ENCODE assay signal across 23 cellular contexts in genomic region chr13:24212674-24213073, GRCh38. TPM values are rescaled to one million over a fixed set of nuclear protein-coding genes. Genes with fewer than 3 reads are reported as not detected.
A peak's percentile ranks its signal among the peaks of the same experiment; 100 is the strongest.
DNase-seq lines count a peak whose midpoint lies in the region; ATAC-seq and TF ChIP-seq lines count a peak whose summit lies in the region.
"Had no signal": no experiment of that assay in that cellular context is flagged by ENCODE, and none has a peak within 500 bp of the region (broad histone marks: within the 10 kb centered on the region; RNA-seq: fewer than 3 reads in every experiment).

No MANE protein-coding gene starts in this region.

- WGBS in right lobe of liver (ENCODE audit: insufficient coverage, low coverage, low lambda C conversion rate, missing lambda C conversion rate) = 15% methylated on average over 7 of the region's 7 CpGs
- WGBS in thyroid gland, 2 donors = 39 to 43% methylated on average over 7 of the region's 7 CpGs

- DNase-seq in breast epithelium (ENCODE audit: low spot score in 2 of 2) (peak in 1 of 2 donors; percentile 32), MCF 10A (ENCODE audit: unreplicated experiment) (no peak), caudate nucleus (lab: John Stamatoyannopoulos, UW) (peak in 6 of 61 donors; percentile 33 to 73 (median 38)), right lobe of liver (peak; percentile 64 to 75 (median 73)), thyroid gland (peak; percentile 70 to 72)
- DNase-seq in central memory CD4-positive, alpha-beta T cell = no peak
- DNase-seq in stimulated activated effector memory CD8-positive, alpha-beta T cell treated with anti-CD3 and anti-CD28 coated beads, Interleukin-12 subunit alpha, Interleukin-12 subunit beta, amount 100 ng/mL, for 72 hours (ENCODE audit: low spot score in 2 of 2) = no peak
- DNase-seq: activated CD8-positive, alpha-beta T cell treated with anti-CD3 and anti-CD28 coated beads for 36 hours; activated gamma-delta T cell; activated T-cell treated with anti-CD3 and anti-CD28 coated beads for 4 hours; C1 segment of cervical spinal cord; HCEC 1CT; Karpas-422; NCI-H1694; NK-92 treated with Interleukin-12 subunit alpha and Interleukin-12 subunit beta, amount 100 ng/mL, for 24 hours; SHP77 treated with DMSO at 0.1 percent for 48 hours; stimulated activated naive CD8-positive, alpha-beta T cell treated with anti-CD3 and anti-CD28 coated beads, Interleukin-15, Interleukin-2, amounts not matched to agents 100 U/mL and 50 U/mL, for 24 hours; tibial artery had no signal

- peak; percentile 58 to 74 (median 68) for ATAC-seq in right lobe of liver
- no peak for ATAC-seq in GM21515 (IDR thresholded peaks at IDR 0.05; ENCODE audit: unreplicated experiment)
- no peak for ATAC-seq in stimulated activated effector memory CD8-positive, alpha-beta T cell treated with anti-CD3 and anti-CD28 coated beads, Interleukin-12 subunit alpha, Interleukin-12 subunit beta, amount 100 ng/mL, for 72 hours
- ATAC-seq: activated CD4-positive, CD25-positive, alpha-beta regulatory T cell treated with anti-CD3 and anti-CD28 coated beads, Interleukin-2, amount 50 U/mL, for 24 hours; activated CD8-positive, alpha-beta T cell treated with anti-CD3 and anti-CD28 coated beads for 36 hours; sciatic nerve; stimulated activated naive CD8-positive, alpha-beta T cell treated with anti-CD3 and anti-CD28 coated beads, Interleukin-15, Interleukin-2, amounts not matched to agents 100 U/mL and 50 U/mL, for 24 hours had no signal

- no TSS peak for BruUV-seq in MCF 10A (replicated peaks; lab: Mats Ljungman, UMichigan)

- POLR2A ChIA-PET in MCF 10A (lab: Yijun Ruan, JAX) = interaction anchor here (0.7 kb wide), 1 partner anchor 204 kb away, joined by 3 read pairs; no protein-coding TSS in a partner anchor

- no peaks in the 10 kb centered on the region for H3K36me3 Mint-ChIP-seq in MCF 10A (ENCODE audit: insufficient read depth, unreplicated experiment)
- H3K36me3 Mint-ChIP-seq in stimulated activated effector memory CD8-positive, alpha-beta T cell treated with anti-CD3 and anti-CD28 coated beads, Interleukin-12 subunit alpha, Interleukin-12 subunit beta, amount 100 ng/mL, for 72 hours = peaks cover 6% of the 10 kb centered on the region

- H3K4me3 ChIP-seq in breast epithelium = no peak overlapping the region
- H3K4me3 ChIP-seq in right lobe of liver = no peak overlapping the region
- H3K4me3 ChIP-seq in thyroid gland (replicated peaks in 1 of 3) = no peak overlapping the region
- H3K4me3 ChIP-seq: adrenal gland, lung, tibial artery had no signal

- no peaks in the 10 kb centered on the region for H3K27me3 Mint-ChIP-seq in MCF 10A (ENCODE audit: insufficient read depth, unreplicated experiment)
- H3K27me3 Mint-ChIP-seq: activated CD8-positive, alpha-beta T cell treated with anti-CD3 and anti-CD28 coated beads for 36 hours had no signal

- H3K4me3 Mint-ChIP-seq in MCF 10A (ENCODE audit: unreplicated experiment) = no peak overlapping the region
- no peak overlapping the region for H3K4me3 Mint-ChIP-seq in stimulated activated effector memory CD8-positive, alpha-beta T cell treated with anti-CD3 and anti-CD28 coated beads, Interleukin-12 subunit alpha, Interleukin-12 subunit beta, amount 100 ng/mL, for 72 hours
- H3K4me3 Mint-ChIP-seq: activated CD8-positive, alpha-beta T cell treated with anti-CD3 and anti-CD28 coated beads for 36 hours had no signal

- no peak for TF ChIP-seq CTCF in breast epithelium (IDR thresholded peaks at IDR 0.05)
- no peak for TF ChIP-seq CTCF in MCF 10A (IDR thresholded peaks at IDR 0.05; ENCODE audit: unreplicated experiment)
- TF ChIP-seq CTCF in right lobe of liver (IDR thresholded peaks at IDR 0.05) = no peak
- TF ChIP-seq CTCF in thyroid gland (IDR thresholded peaks at IDR 0.05) = no peak

- CTCF ChIA-PET in MCF 10A (lab: Yijun Ruan, JAX) = interaction anchor here (0.6 to 1.2 kb wide), 4 partner anchors 106 to 486 kb away, joined by 3 to 6 read pairs (median 3); no protein-coding TSS in a partner anchor

- H3K27me3 ChIP-seq in breast epithelium (no peaks in the 10 kb centered on the region), right lobe of liver (no peaks in the 10 kb centered on the region), thyroid gland (no peaks in the 10 kb centered on the region)
- H3K27me3 ChIP-seq: adrenal gland, tibial artery had no signal

- H3K36me3 ChIP-seq in breast epithelium (no peaks in the 10 kb centered on the region), right lobe of liver (no peaks in the 10 kb centered on the region), thyroid gland (no peaks in the 10 kb centered on the region)
- H3K36me3 ChIP-seq: adrenal gland, tibial artery had no signal

- no peaks in the 10 kb centered on the region for H3K4me1 ChIP-seq in breast epithelium
- peaks cover 0 to 74% (median 29%) of the 10 kb centered on the region in 4 donors for H3K4me1 ChIP-seq in right lobe of liver
- peaks cover 75 to 81% of the 10 kb centered on the region in 2 donors for H3K4me1 ChIP-seq in thyroid gland

- TF ChIP-seq POLR2A in breast epithelium (IDR thresholded peaks at IDR 0.05) (no peak), right lobe of liver (IDR thresholded peaks at IDR 0.05) (peak; percentile 21), thyroid gland (IDR thresholded peaks at IDR 0.05) (peak; percentile 12 to 43)

- peaks cover 10% of the 10 kb centered on the region for H3K4me1 Mint-ChIP-seq in MCF 10A (ENCODE audit: insufficient read depth, unreplicated experiment)
- H3K4me1 Mint-ChIP-seq in stimulated activated effector memory CD8-positive, alpha-beta T cell treated with anti-CD3 and anti-CD28 coated beads, Interleukin-12 subunit alpha, Interleukin-12 subunit beta, amount 100 ng/mL, for 72 hours = peaks cover 26% of the 10 kb centered on the region

- no peaks in the 10 kb centered on the region for H3K9me3 ChIP-seq in breast epithelium
- no peaks in the 10 kb centered on the region for H3K9me3 ChIP-seq in right lobe of liver
- no peaks in the 10 kb centered on the region for H3K9me3 ChIP-seq in thyroid gland
- H3K9me3 ChIP-seq: adrenal gland, tibial artery had no signal

- no peaks in the 10 kb centered on the region for H3K9me3 Mint-ChIP-seq in MCF 10A (ENCODE audit: unreplicated experiment)
- no peaks in the 10 kb centered on the region for H3K9me3 Mint-ChIP-seq in stimulated activated effector memory CD8-positive, alpha-beta T cell treated with anti-CD3 and anti-CD28 coated beads, Interleukin-12 subunit alpha, Interleukin-12 subunit beta, amount 100 ng/mL, for 72 hours
- H3K9me3 Mint-ChIP-seq: activated CD8-positive, alpha-beta T cell treated with anti-CD3 and anti-CD28 coated beads for 36 hours had no signal

- H3K27ac Mint-ChIP-seq in MCF 10A (ENCODE audit: low read depth, unreplicated experiment) = no peak overlapping the region
- H3K27ac Mint-ChIP-seq in stimulated activated effector memory CD8-positive, alpha-beta T cell treated with anti-CD3 and anti-CD28 coated beads, Interleukin-12 subunit alpha, Interleukin-12 subunit beta, amount 100 ng/mL, for 72 hours = no peak overlapping the region
- H3K27ac Mint-ChIP-seq: activated CD8-positive, alpha-beta T cell treated with anti-CD3 and anti-CD28 coated beads for 36 hours had no signal

- peak overlapping the region; percentile 36 to 74 for H3K27ac ChIP-seq in breast epithelium
- H3K27ac ChIP-seq in caudate nucleus (ENCODE audit: low read depth, low read length) = peak overlapping the region; percentile 76
- peak overlapping the region; percentile 66 to 93 (median 77) for H3K27ac ChIP-seq in right lobe of liver
- H3K27ac ChIP-seq in thyroid gland = peak overlapping the region; percentile 89 to 97 (median 90)
- H3K27ac ChIP-seq: tibial artery had no signal

- intact Hi-C loops in breast epithelium (cut with DNase I; ENCODE audit: low total_unique reads) = loop anchor here (10.0 kb wide), 1 partner anchor 188 kb away; no protein-coding TSS in a partner anchor
- intact Hi-C loops in MCF 10A (cut with micrococcal nuclease) = no loop called here
- intact Hi-C loops in right lobe of liver (cut with DNase I) = no loop called here
- intact Hi-C loops in thyroid gland (cut with DNase I) = no loop called here

RNA-seq across cellular contexts. Expression of gene SPATA13, which starts 52.2 kb away (rescaled TPM):
- 10 to 100 TPM in 2 of 3 donors, 1 to 10 TPM in 1; 6.6 to 84.7 (median 58.7) TPM for total RNA-seq in breast epithelium
- 2.2 TPM in 2 replicates for total RNA-seq in MCF 10A (2022)
- 10 to 100 TPM; 21.5 to 39.9 (median 30.5) TPM for total RNA-seq in right lobe of liver
- 10 to 100 TPM; 43.2 to 95.4 (median 51.1) TPM for total RNA-seq in thyroid gland

Comparison
In these comparisons a context has a peak if more than half of its experiments do, and no peak if none do; other contexts are left out.
1. DNase-seq: peak in right lobe of liver (3 of 3) and thyroid gland (2 of 2); none in MCF 10A (single experiment), central memory CD4-positive, alpha-beta T cell (single experiment) and stimulated activated effector memory CD8-positive, alpha-beta T cell treated with anti-CD3 and anti-CD28 coated beads, Interleukin-12 subunit alpha, Interleukin-12 subunit beta, amount 100 ng/mL, for 72 hours (0 of 2).
2. ATAC-seq: peak in right lobe of liver (4 of 4); none in GM21515 (single experiment) and stimulated activated effector memory CD8-positive, alpha-beta T cell treated with anti-CD3 and anti-CD28 coated beads, Interleukin-12 subunit alpha, Interleukin-12 subunit beta, amount 100 ng/mL, for 72 hours (single experiment).
3. Peak in every context shown above with its lines, with median percentiles within 50 percentile points of each other: H3K27ac ChIP-seq.